Comparison of ENCODE assay signal across 8 cellular contexts in genomic region chr15:51076898-51077564, GRCh38. TPM values are rescaled to one million over a fixed set of nuclear protein-coding genes. Genes with fewer than 3 reads are reported as not detected.
DNase-seq lines count a peak whose midpoint lies in the region; ATAC-seq and TF ChIP-seq lines count a peak whose summit lies in the region.

No MANE protein-coding gene starts in this region.

- H3K27ac Mint-ChIP-seq in chondrocyte (ENCODE audit: unreplicated experiment): no peak overlapping the region

- H3K9ac ChIP-seq in adipocyte (ENCODE audit: low read length): peak overlapping the region; percentile 53

- no peaks in the 10 kb centered on the region for H3K9me3 ChIP-seq in adipocyte (ENCODE audit: control insufficient read depth, low read length)
- no peaks in the 10 kb centered on the region for H3K9me3 ChIP-seq in tibial artery

- H3K27ac ChIP-seq in tibial artery: peak overlapping the region; percentile 72 to 75

- H3K27me3 Mint-ChIP-seq in chondrocyte (ENCODE audit: low read depth): peaks cover 2% of the 10 kb centered on the region

- intact Hi-C loops in left colon (cut with DNase I, micrococcal nuclease): no loop called here
- intact Hi-C loops in tibial artery (cut with DNase I; ENCODE audit: low total_unique reads): no loop called here

- no peaks in the 10 kb centered on the region for H3K36me3 Mint-ChIP-seq in chondrocyte (ENCODE audit: low read depth)

- peaks cover 9% of the 10 kb centered on the region for H3K4me1 Mint-ChIP-seq in chondrocyte (ENCODE audit: low read depth)

- H3K36me3 ChIP-seq in adipocyte (ENCODE audit: control insufficient read depth, insufficient read depth, low read length, severe bottlenecking) (no peaks in the 10 kb centered on the region), tibial artery (no peaks in the 10 kb centered on the region)

- TF ChIP-seq CTCF in GM13976 (IDR thresholded peaks at IDR 0.05; ENCODE audit: borderline replicate concordance, control extremely low read depth, extremely low read depth, insufficient read depth, missing control alignments): no peak
- no peak for TF ChIP-seq CTCF in tibial artery (IDR thresholded peaks at IDR 0.05)
- TF ChIP-seq CTCF in chondrocyte (IDR thresholded peaks at IDR 0.05): no peak

- in situ Hi-C loops in GM13976 (cut with MboI; ENCODE audit: low sequenced_read_pairs, unreplicated experiment): no loop called here

- H3K4me3 ChIP-seq in adipocyte (ENCODE audit: low read length): peak overlapping the region; percentile 65
- H3K4me3 ChIP-seq in tibial artery: peak overlapping the region; percentile 19 to 24

- no peak overlapping the region for H3K4me3 Mint-ChIP-seq in chondrocyte (ENCODE audit: unreplicated experiment)

- H3K27me3 ChIP-seq in adipocyte (replicated peaks; ENCODE audit: control insufficient read depth, insufficient read depth, low read length): no peaks in the 10 kb centered on the region
- no peaks in the 10 kb centered on the region for H3K27me3 ChIP-seq in tibial artery

- H3K4me1 ChIP-seq in adipocyte (ENCODE audit: control insufficient read depth, insufficient read depth, low read length) (peaks cover 19% of the 10 kb centered on the region), tibial artery (peaks cover 0 to 53% (median 27%) of the 10 kb centered on the region in 4 donors)

- ATAC-seq in HG03159 (IDR thresholded peaks at IDR 0.05; ENCODE audit: unreplicated experiment) (peak; percentile 29), left colon (peak; percentile 28), GM18858 (IDR thresholded peaks at IDR 0.05; ENCODE audit: unreplicated experiment) (no peak)

- DNase-seq in GM13976 (ENCODE audit: low spot score) (peak; percentile 70), adipocyte (ENCODE audit: low read depth) (no peak), left colon (peak; percentile 34 to 39), tibial artery (peak; percentile 35 to 74), NCI-H446 (lab: John Stamatoyannopoulos, UW) (no peak), chondrocyte (ENCODE audit: low spot score) (no peak)

- H3K9me3 Mint-ChIP-seq in chondrocyte (ENCODE audit: low read depth): no peaks in the 10 kb centered on the region

RNA-seq across cellular contexts. Expression of gene TNFAIP8L3, which starts 17.7 kb away (rescaled TPM):
- 10 to 100 TPM in 1 of 2 donors, 1 to 10 TPM in 1; 9.7 to 12.7 TPM for total RNA-seq in left colon
- total RNA-seq in chondrocyte: 4.6 to 6.1 TPM (median 5.4 TPM) in 3 replicates

Comparison
In these comparisons a context has a peak if more than half of its experiments do, and no peak if none do; other contexts are left out.
1. DNase-seq: peak in GM13976 (single experiment), left colon (2 of 2) and tibial artery (2 of 2); none in adipocyte (single experiment), NCI-H446 (0 of 2) and chondrocyte (single experiment).